1 cellular context compared by ENCODE assay signal in the genomic region with DNA sequence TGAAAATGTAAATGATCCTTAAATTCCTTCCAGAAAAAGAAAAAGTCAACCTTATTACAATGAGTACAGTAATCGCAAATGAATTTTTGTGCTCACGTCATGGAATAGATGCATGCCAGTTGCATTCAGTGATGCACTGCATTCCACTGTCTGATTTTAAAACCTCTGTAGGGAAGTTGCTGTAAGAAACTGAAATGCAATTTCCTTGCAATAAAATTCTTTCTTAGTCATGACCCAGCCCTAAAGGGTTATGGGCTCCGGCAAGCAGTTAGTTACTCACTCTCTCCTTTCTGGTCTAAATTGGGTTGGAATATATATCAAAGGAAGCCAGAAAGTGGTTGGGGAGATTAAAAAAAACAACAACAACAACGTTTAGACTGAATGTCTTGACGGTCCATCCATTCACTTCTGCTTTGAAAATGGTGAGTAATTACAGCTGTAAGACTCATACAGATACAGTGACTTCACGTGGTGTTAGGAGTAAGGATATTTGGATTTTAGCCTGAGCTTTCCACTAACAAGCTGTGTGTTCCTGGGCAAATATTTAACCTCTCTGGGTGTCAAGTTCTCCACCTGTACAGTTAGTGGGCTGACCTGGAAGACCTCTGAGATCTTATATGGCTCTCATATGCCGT.
TF ChIP-seq lines count a peak whose summit lies in the region.

No MANE protein-coding gene starts in this region.

TF ChIP-seq in SK-N-SH treated with all-trans-retinoic acid at 6 μM for 48 hours, 23 proteins besides CTCF, POLR2A, EP300 and RAD21 (continued from another document):
- TF ChIP-seq, protein P1, sequence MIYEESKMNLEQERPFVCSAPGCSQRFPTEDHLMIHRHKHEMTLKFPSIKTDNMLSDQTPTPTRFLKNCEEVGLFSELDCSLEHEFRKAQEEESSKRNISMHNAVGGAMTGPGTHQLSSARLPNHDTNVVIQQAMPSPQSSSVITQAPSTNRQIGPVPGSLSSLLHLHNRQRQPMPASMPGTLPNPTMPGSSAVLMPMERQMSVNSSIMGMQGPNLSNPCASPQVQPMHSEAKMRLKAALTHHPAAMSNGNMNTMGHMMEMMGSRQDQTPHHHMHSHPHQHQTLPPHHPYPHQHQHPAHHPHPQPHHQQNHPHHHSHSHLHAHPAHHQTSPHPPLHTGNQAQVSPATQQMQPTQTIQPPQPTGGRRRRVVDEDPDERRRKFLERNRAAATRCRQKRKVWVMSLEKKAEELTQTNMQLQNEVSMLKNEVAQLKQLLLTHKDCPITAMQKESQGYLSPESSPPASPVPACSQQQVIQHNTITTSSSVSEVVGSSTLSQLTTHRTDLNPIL (CRISPR knock-in tag; IDR thresholded peaks at IDR 0.05; ENCODE audit: low read depth) = no peak
